14 cellular contexts compared by ENCODE assay signal in the genomic region with DNA sequence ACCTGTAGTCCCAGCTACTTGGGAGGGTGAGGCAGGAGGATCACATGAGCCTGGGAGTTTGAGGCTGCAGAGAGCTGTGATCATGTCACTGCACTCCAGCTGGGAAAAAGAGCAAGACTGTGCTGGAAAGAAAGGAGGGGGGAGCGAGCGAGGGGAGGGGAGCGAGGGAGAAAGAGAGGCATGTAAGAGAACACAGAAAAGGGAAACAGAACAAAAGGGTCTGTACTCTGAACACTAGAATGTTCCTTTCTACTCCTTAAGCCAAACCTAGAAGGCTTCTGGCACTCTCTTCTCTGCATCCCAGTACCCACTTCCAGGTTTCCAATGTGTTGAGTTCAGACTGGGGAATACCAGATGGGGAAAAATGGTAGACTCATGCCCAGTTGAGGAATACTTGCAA. TPM values are rescaled to one million over a fixed set of nuclear protein-coding genes. Genes with fewer than 3 reads are reported as not detected.
DNase-seq lines count a peak whose midpoint lies in the region; ATAC-seq, FAIRE-seq and TF ChIP-seq lines count a peak whose summit lies in the region.
"Had no signal": no experiment of that assay in that cellular context is flagged by ENCODE, and none has a peak within 500 bp of the region (broad histone marks: within the 10 kb centered on the region; RNA-seq: fewer than 3 reads in every experiment).

No MANE protein-coding gene starts in this region.

- TF ChIP-seq CTCF in GM12878 (IDR thresholded peaks at IDR 0.05 in 2 of 3, conservative IDR thresholded peaks at IDR 0.05 in 1 of 3; ENCODE audit: control insufficient read depth in 2 of 3, extremely low read depth in 1 of 3, insufficient read depth in 1 of 3, low read depth in 3 of 3, low read length in 3 of 3) = no peak
- no peak for TF ChIP-seq CTCF in neutrophil (IDR thresholded peaks at IDR 0.05)

- 0 out of 2 replicates have a peak, but pooled peaks cover 2% of the 10 kb centered on the region for H4K20me1 ChIP-seq in GM12878 (ENCODE audit: control insufficient read depth, insufficient read depth)

- H3K4me3 Mint-ChIP-seq in activated CD4-positive, alpha-beta T cell treated with anti-CD3 and anti-CD28 coated beads for 36 hours = peak overlapping the region; percentile 2

- POLR2A ChIA-PET in activated CD4-positive, alpha-beta T cell treated with anti-CD3 and anti-CD28 coated beads for 36 hours (lab: Charles Lee) = interaction anchor here (1.6 kb wide), 1 partner anchor 16 kb away, joined by 6 read pairs; no protein-coding TSS in a partner anchor
- POLR2A ChIA-PET in GM12878 (lab: Charles Lee) = interaction anchor here (0.8 to 1.5 kb wide), 3 partner anchors 18 to 54 kb away, joined by 3 to 7 read pairs (median 4); no protein-coding TSS in a partner anchor

- peak overlapping the region; percentile 100 for H3K4me2 ChIP-seq in GM12878 (ENCODE audit: control insufficient read depth, insufficient read depth)

- peak overlapping the region; percentile 95 for H3K27ac Mint-ChIP-seq in activated CD4-positive, alpha-beta T cell treated with anti-CD3 and anti-CD28 coated beads for 36 hours

- no peak overlapping the region for H3K9ac ChIP-seq in GM12878 (ENCODE audit: control insufficient read depth, insufficient read depth, low read length)

- H3K36me3 ChIP-seq in KOPT-K1 (ENCODE audit: insufficient read depth, low read length) (peaks cover 75% of the 10 kb centered on the region), GM12878 (ENCODE audit: control insufficient read depth in 2 of 2, insufficient read depth in 2 of 2, low read length in 1 of 2) (peaks cover 11 to 14% of the 10 kb centered on the region in 2 experiments; a peak in 3 of 4 replicates), neutrophil (peaks cover 44% of the 10 kb centered on the region)
- H3K36me3 ChIP-seq: vagina had no signal

- no peak for TF ChIP-seq EP300 in GM12878 (IDR thresholded peaks at IDR 0.05; ENCODE audit: borderline replicate concordance in 1 of 2, control insufficient read depth in 1 of 2, low read depth in 2 of 2, low read length in 2 of 2)

- H3K27ac ChIP-seq in KOPT-K1 (ENCODE audit: low read depth, low read length, poor library complexity, severe bottlenecking) = peak overlapping the region; percentile 70
- H3K27ac ChIP-seq in GM12878 (ENCODE audit: control insufficient read depth, insufficient read depth) = peak overlapping the region; percentile 99
- peak overlapping the region; percentile 91 for H3K27ac ChIP-seq in neutrophil
- H3K27ac ChIP-seq: vagina had no signal

- H3K36me3 Mint-ChIP-seq in activated CD4-positive, alpha-beta T cell treated with anti-CD3 and anti-CD28 coated beads for 36 hours (ENCODE audit: low read depth) = peaks cover 69% of the 10 kb centered on the region

- WGBS in GM12878 (ENCODE audit: insufficient coverage, insufficient replicate concordance, low lambda C conversion rate, missing lambda C conversion rate) = no CpG with 5 or more reads among the region's 3 CpGs

- no peak for TF ChIP-seq POLR2A in GM12878 (IDR thresholded peaks at IDR 0.05; ENCODE audit: low read depth, low read length)

- in situ Hi-C loops in GM12878 (cut with MboI) = no loop called here

- H3K4me3 ChIP-seq in GM12878 (peak overlapping the region; percentile 25; the same call in 1 of the 2 replicates), neutrophil (ENCODE audit: low read depth in 1 of 2, low read length in 1 of 2) (peak overlapping the region in 1 of 2 experiments; percentile 57)
- H3K4me3 ChIP-seq: heart right ventricle, vagina had no signal

- no peaks in the 10 kb centered on the region for H3K27me3 ChIP-seq in GM12878 (replicated peaks in 1 of 2; ENCODE audit: control insufficient read depth in 2 of 2, insufficient read depth in 2 of 2, low read length in 1 of 2)
- H3K27me3 ChIP-seq in neutrophil = no peaks in the 10 kb centered on the region
- H3K27me3 ChIP-seq: heart right ventricle, vagina had no signal

- peaks cover 90% of the 10 kb centered on the region for H3K79me2 ChIP-seq in GM12878 (ENCODE audit: control insufficient read depth, insufficient read depth, low read length)

- peaks cover 97% of the 10 kb centered on the region for H3K4me1 Mint-ChIP-seq in activated CD4-positive, alpha-beta T cell treated with anti-CD3 and anti-CD28 coated beads for 36 hours

- no peak overlapping the region for H2AFZ ChIP-seq in GM12878 (ENCODE audit: control insufficient read depth, low read depth, low read length)

- intact Hi-C loops in activated CD4-positive, alpha-beta T cell treated with anti-CD3 and anti-CD28 coated beads for 36 hours (cut with DNase I, micrococcal nuclease) = loop anchor here in 1 of 2 experiments (5.0 kb wide), 1 partner anchor 519 kb away; no protein-coding TSS in a partner anchor
- intact Hi-C loops in GM12878 (cut with micrococcal nuclease; ENCODE audit: unreplicated experiment) = loop anchor here (5.0 kb wide), 1 partner anchor 34 kb away; a partner anchor contains a TSS

- no peak for FAIRE-seq in GM12878 (lab: Jason Lieb, UNC)

- no peaks in the 10 kb centered on the region for H3K27me3 Mint-ChIP-seq in activated CD4-positive, alpha-beta T cell treated with anti-CD3 and anti-CD28 coated beads for 36 hours

- CTCF ChIA-PET in activated CD4-positive, alpha-beta T cell treated with anti-CD3 and anti-CD28 coated beads for 36 hours (lab: Charles Lee) = interaction anchor here (0.7 to 2.0 kb wide), 6 partner anchors 8 to 86 kb away, joined by 3 to 8 read pairs (median 3); no protein-coding TSS in a partner anchor
- CTCF ChIA-PET in GM12878 (lab: Yijun Ruan, JAX) = interaction anchor here (0.7 to 2.0 kb wide), 10 partner anchors 12 to 93 kb away, joined by 3 to 7 read pairs (median 4); no protein-coding TSS in a partner anchor

- RAD21 ChIA-PET in GM12878 (lab: Charles Lee; ENCODE audit: unreplicated experiment) = interaction anchor here (1.3 to 4.8 kb wide), 4 partner anchors 20 to 86 kb away, joined by 3 to 32 read pairs (median 8); no protein-coding TSS in a partner anchor

- no peak for ATAC-seq in activated CD4-positive, alpha-beta T cell treated with anti-CD3 and anti-CD28 coated beads for 36 hours
- ATAC-seq in GM12878 (no peak), GM21360 (IDR thresholded peaks at IDR 0.05; ENCODE audit: unreplicated experiment) (no peak), HG03159 (IDR thresholded peaks at IDR 0.05; ENCODE audit: unreplicated experiment) (no peak)
- ATAC-seq: heart right ventricle had no signal

- no TSS peak for BruUV-seq in GM12878 (replicated peaks; lab: Mats Ljungman, UMichigan)

- H3K9me3 ChIP-seq in KOPT-K1 (ENCODE audit: insufficient read depth, low read length, poor library complexity, severe bottlenecking) = no peaks in the 10 kb centered on the region
- H3K9me3 ChIP-seq in GM12878 (replicated peaks; ENCODE audit: control insufficient read depth, insufficient read depth, low read length) = no peaks in the 10 kb centered on the region
- no peaks in the 10 kb centered on the region for H3K9me3 ChIP-seq in neutrophil
- H3K9me3 ChIP-seq: heart right ventricle, vagina had no signal

- TF ChIP-seq RAD21 in GM12878 (IDR thresholded peaks at IDR 0.05; ENCODE audit: insufficient read depth, low read depth, low read length) = no peak

- SMC1A ChIA-PET in GM12878 (lab: Charles Lee; ENCODE audit: uncharacterized antibody, unreplicated experiment) = interaction anchor here (0.7 to 2.0 kb wide), 13 partner anchors 8 to 87 kb away, joined by 3 to 17 read pairs (median 5); no protein-coding TSS in a partner anchor

- DNase-seq in activated CD4-positive, alpha-beta T cell treated with anti-CD3 and anti-CD28 coated beads for 36 hours = no peak
- no peak for DNase-seq in activated CD4-positive, alpha-beta T cell treated with anti-CD3 and anti-CD28 coated beads for 4 hours
- no peak for DNase-seq in GM12878 (ENCODE audit: low read depth, low spot score)
- DNase-seq in HuH-7 (ENCODE audit: low spot score) = no peak
- DNase-seq: effector CD8-positive, alpha-beta T cell; heart right ventricle; mammary epithelial cell; NCI-H1417; stimulated activated CD4-positive, alpha-beta T cell treated with anti-CD3 and anti-CD28 coated beads, Interleukin-15, amount 100 ng/mL, for 24 hours had no signal

- no peaks in the 10 kb centered on the region for H3K9me3 Mint-ChIP-seq in activated CD4-positive, alpha-beta T cell treated with anti-CD3 and anti-CD28 coated beads for 36 hours (ENCODE audit: low read depth)

- H3K4me1 ChIP-seq in GM12878 (ENCODE audit: control insufficient read depth, insufficient read depth, low read length) = peaks cover 74% of the 10 kb centered on the region
- peaks cover 58 to 85% of the 10 kb centered on the region in 2 experiments for H3K4me1 ChIP-seq in neutrophil (ENCODE audit: control insufficient read depth in 1 of 2, insufficient read depth in 1 of 2, low read depth in 1 of 2, low read length in 1 of 2)

TF ChIP-seq in GM12878, 131 proteins besides CTCF, POLR2A, EP300 and RAD21 (continues in another document):
- TF ChIP-seq NFXL1 (IDR thresholded peaks at IDR 0.05; ENCODE audit: borderline replicate concordance) = no peak
- TF ChIP-seq PAX5 (IDR thresholded peaks at IDR 0.05; ENCODE audit: borderline replicate concordance, low read depth, low read length) = no peak
- TF ChIP-seq, protein P1, sequence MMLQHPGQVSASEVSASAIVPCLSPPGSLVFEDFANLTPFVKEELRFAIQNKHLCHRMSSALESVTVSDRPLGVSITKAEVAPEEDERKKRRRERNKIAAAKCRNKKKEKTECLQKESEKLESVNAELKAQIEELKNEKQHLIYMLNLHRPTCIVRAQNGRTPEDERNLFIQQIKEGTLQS (IDR thresholded peaks at IDR 0.05; ENCODE audit: borderline replicate concordance, extremely low read depth, low read depth, low read length) = no peak
- no peak for TF ChIP-seq KLF5 (IDR thresholded peaks at IDR 0.05; ENCODE audit: partially characterized antibody)
- no peak for TF ChIP-seq ZSCAN29 (IDR thresholded peaks at IDR 0.05)

RNA-seq across cellular contexts. Expression of a gene that starts 35.1 kb away (rescaled TPM):
- 100 to 1,000 TPM; 215 to 226 TPM for total RNA-seq in activated CD4-positive, alpha-beta T cell treated with anti-CD3 and anti-CD28 coated beads for 36 hours
- total RNA-seq in GM12878 (2013; cell fraction: nucleolus; rRNA removed) = 179 and 180 TPM in 2 replicates
- total RNA-seq in GM12878 (2014; rRNA removed) (42.2 and 49.8 TPM in 2 replicates), GM12878 (2014; rRNA removed; fragmentation: Illumina TruSeq; extraction: Trizol) (34.9 and 40.6 TPM in 2 replicates), GM12878 (2021) (120 and 136 TPM in 2 replicates)
- 38.6 TPM for polyA plus RNA-seq in GM12878 (2011; ENCODE audit: low read depth)
- polyA plus RNA-seq in GM12878 (2011; rRNA removed) (24.7 and 30.8 TPM in 2 replicates), GM12878 (2014; fragmentation: Illumina TruSeq; extraction: Trizol) (31.9 and 57.1 TPM in 2 replicates), GM12878 (2014; fragmentation: Nextera tagmentation; extraction: Ambion mirVana) (10 to 100 TPM; 15.1 to 22.7 TPM), GM12878 (2014; rRNA removed) (55.0 and 64.8 TPM in 2 replicates), GM12878 (2016; fragmentation: Nextera tagmentation; extraction: Ambion mirVana) (10 to 100 TPM; 35.1 to 44.1 TPM)
- polyA plus RNA-seq in GM12878 (2011; cell fraction: cytosol; rRNA removed) = 36.3 and 42.2 TPM in 2 replicates
- 273 and 286 TPM in 2 replicates for polyA plus RNA-seq in GM12878 (2011; cell fraction: nucleus; rRNA removed)
- polyA plus RNA-seq in GM12878 (2012) = 68.5 and 75.6 TPM in 2 replicates
- 35.0 and 57.4 TPM in 2 replicates for polyA minus RNA-seq in GM12878 (2011; rRNA and poly(A)+ RNA removed)
- 40.2 and 46.0 TPM in 2 replicates for polyA minus RNA-seq in GM12878 (2011; cell fraction: cytosol; rRNA and poly(A)+ RNA removed)
- polyA minus RNA-seq in GM12878 (2011; cell fraction: nucleus; rRNA and poly(A)+ RNA removed) = 77.4 and 123 TPM in 2 replicates
